Comparison of ENCODE assay signal across 20 cellular contexts in genomic region chr6:6599468-6599873, GRCh38. TPM values are rescaled to one million over a fixed set of nuclear protein-coding genes. Genes with fewer than 3 reads are reported as not detected.
A peak's percentile ranks its signal among the peaks of the same experiment; 100 is the strongest.
DNase-seq lines count a peak whose midpoint lies in the region; ATAC-seq and TF ChIP-seq lines count a peak whose summit lies in the region.
"Had no signal": no experiment of that assay in that cellular context is flagged by ENCODE, and none has a peak within 500 bp of the region (broad histone marks: within the 10 kb centered on the region; RNA-seq: fewer than 3 reads in every experiment).

No MANE protein-coding gene starts in this region.

- no peak for TF ChIP-seq POLR2A in gastroesophageal sphincter (IDR thresholded peaks at IDR 0.05)
- no peak for TF ChIP-seq POLR2A in transverse colon (IDR thresholded peaks at IDR 0.05)

- POLR2A ChIA-PET in activated CD4-positive, alpha-beta T cell treated with anti-CD3 and anti-CD28 coated beads, Interleukin-2, amount 10 ng/mL, durations not matched to agents 7 days and 5 days (lab: Charles Lee), result no interaction called here
- POLR2A ChIA-PET in HEK293T (lab: Yijun Ruan, JAX), result no interaction called here

- no peak overlapping the region for H3K4me3 Mint-ChIP-seq in activated CD4-positive, alpha-beta T cell treated with anti-CD3 and anti-CD28 coated beads, Interleukin-2, amount 10 ng/mL, durations not matched to agents 7 days and 5 days
- H3K4me3 Mint-ChIP-seq in activated CD4-positive, alpha-beta T cell treated with anti-CD3 and anti-CD28 coated beads, Interleukin-2, amount 10 ng/mL, durations not matched to agents 24 days and 14 days, result no peak overlapping the region
- H3K4me3 Mint-ChIP-seq: CD4-positive, alpha-beta memory T cell; type B pancreatic cell; WTC11 had no signal

- no peak overlapping the region for H3K27ac ChIP-seq in gastroesophageal sphincter
- no peak overlapping the region for H3K27ac ChIP-seq in transverse colon
- H3K27ac ChIP-seq: epithelial cell of prostate had no signal

- in situ Hi-C loops in transverse colon (cut with MboI; ENCODE audit: low pct_ligation_motif_present in 1 of 4, low pct_unique_long_range_greater_than_20kb in 1 of 4, low sequenced_read_pairs in 3 of 4), result no loop called here

- DNase-seq in activated CD4-positive, alpha-beta T cell treated with anti-CD3 and anti-CD28 coated beads, Interleukin-2, amount 10 ng/mL, durations not matched to agents 7 days and 5 days, result no peak
- DNase-seq in activated CD4-positive, alpha-beta T cell treated with anti-CD3 and anti-CD28 coated beads, Interleukin-2, amount 10 ng/mL, durations not matched to agents 24 days and 14 days, result no peak
- peak; percentile 28 for DNase-seq in mucosa of gallbladder (ENCODE audit: low spot score)
- DNase-seq in transverse colon, result peak; percentile 13
- no peak for DNase-seq in HEK293T (ENCODE audit: extremely low spot score)
- DNase-seq: amniotic stem cell; CD4-positive, alpha-beta memory T cell; DND-41; MG63; NCI-H187; SW 1271 had no signal

- H3K27me3 ChIP-seq in gastroesophageal sphincter, result peaks cover 7% of the 10 kb centered on the region
- H3K27me3 ChIP-seq in transverse colon, result peaks cover 5% of the 10 kb centered on the region
- H3K27me3 ChIP-seq: MG63 had no signal

- CTCF ChIA-PET in activated CD4-positive, alpha-beta T cell treated with anti-CD3 and anti-CD28 coated beads, Interleukin-2, amount 10 ng/mL, durations not matched to agents 7 days and 5 days (lab: Charles Lee), result interaction anchor here (1.1 kb wide), 1 partner anchor 15 kb away, joined by 3 read pairs; no protein-coding TSS in a partner anchor
- CTCF ChIA-PET in HEK293T (lab: Yijun Ruan, JAX), result no interaction called here

- no peak overlapping the region for H3K4me3 ChIP-seq in gastroesophageal sphincter
- no peak overlapping the region for H3K4me3 ChIP-seq in transverse colon
- H3K4me3 ChIP-seq: MG63, skin epidermis had no signal

- no peak for TF ChIP-seq EP300 in gastroesophageal sphincter (IDR thresholded peaks at IDR 0.05)
- no peak for TF ChIP-seq EP300 in transverse colon (IDR thresholded peaks at IDR 0.05; ENCODE audit: low read depth)

- H3K9me3 Mint-ChIP-seq in activated CD4-positive, alpha-beta T cell treated with anti-CD3 and anti-CD28 coated beads, Interleukin-2, amount 10 ng/mL, durations not matched to agents 7 days and 5 days, result peaks cover 31% of the 10 kb centered on the region
- peaks cover 17% of the 10 kb centered on the region for H3K9me3 Mint-ChIP-seq in activated CD4-positive, alpha-beta T cell treated with anti-CD3 and anti-CD28 coated beads, Interleukin-2, amount 10 ng/mL, durations not matched to agents 24 days and 14 days

- intact Hi-C loops in activated CD4-positive, alpha-beta T cell treated with anti-CD3 and anti-CD28 coated beads, Interleukin-2, amount 10 ng/mL, durations not matched to agents 24 days and 14 days (cut with micrococcal nuclease), result no loop called here
- intact Hi-C loops in transverse colon (cut with DNase I; ENCODE audit: low total_unique reads), result no loop called here

- H3K36me3 Mint-ChIP-seq in activated CD4-positive, alpha-beta T cell treated with anti-CD3 and anti-CD28 coated beads, Interleukin-2, amount 10 ng/mL, durations not matched to agents 7 days and 5 days (ENCODE audit: low read depth), result peaks cover 51% of the 10 kb centered on the region
- peaks cover 38% of the 10 kb centered on the region for H3K36me3 Mint-ChIP-seq in activated CD4-positive, alpha-beta T cell treated with anti-CD3 and anti-CD28 coated beads, Interleukin-2, amount 10 ng/mL, durations not matched to agents 24 days and 14 days (ENCODE audit: low read depth)
- H3K36me3 Mint-ChIP-seq: CD4-positive, alpha-beta memory T cell; type B pancreatic cell; WTC11 had no signal

- ATAC-seq in gastroesophageal sphincter (peak; percentile 82), HG03354 (IDR thresholded peaks at IDR 0.05; ENCODE audit: poor library complexity, severe bottlenecking, unreplicated experiment) (no peak), GM19351 (IDR thresholded peaks at IDR 0.05; ENCODE audit: unreplicated experiment) (no peak)
- ATAC-seq: WTC11 had no signal

- peak overlapping the region; percentile 33 for H3K27ac Mint-ChIP-seq in activated CD4-positive, alpha-beta T cell treated with anti-CD3 and anti-CD28 coated beads, Interleukin-2, amount 10 ng/mL, durations not matched to agents 7 days and 5 days
- H3K27ac Mint-ChIP-seq in activated CD4-positive, alpha-beta T cell treated with anti-CD3 and anti-CD28 coated beads, Interleukin-2, amount 10 ng/mL, durations not matched to agents 24 days and 14 days, result no peak overlapping the region
- H3K27ac Mint-ChIP-seq: activated T-helper 2 cell treated with anti-CD3 and anti-CD28 coated beads, Interferon-gamma antibody, Interleukin-2, Interleukin-4, amounts not matched to agents 10 μg/mL and 5 μg/mL and 100 μg/mL, durations not matched to agents 14 hours and 24 hours and 36 hours; type B pancreatic cell; WTC11 had no signal

- H3K4me1 ChIP-seq in gastroesophageal sphincter (no peaks in the 10 kb centered on the region), transverse colon (peaks cover 0 to 9% (median 0%) of the 10 kb centered on the region in 4 donors)

- peaks cover 65% of the 10 kb centered on the region for H3K4me1 Mint-ChIP-seq in activated CD4-positive, alpha-beta T cell treated with anti-CD3 and anti-CD28 coated beads, Interleukin-2, amount 10 ng/mL, durations not matched to agents 7 days and 5 days
- peaks cover 33% of the 10 kb centered on the region for H3K4me1 Mint-ChIP-seq in activated CD4-positive, alpha-beta T cell treated with anti-CD3 and anti-CD28 coated beads, Interleukin-2, amount 10 ng/mL, durations not matched to agents 24 days and 14 days

- 17% methylated on average over 1 of the region's 4 CpGs; no CpG with 5 or more reads in 1 of the 2 donors for WGBS in gastroesophageal sphincter (ENCODE audit: low coverage in 1 of 2), 2 donors
- WGBS in transverse colon (ENCODE audit: low coverage in 1 of 2), 2 donors, result 53% methylated on average over 2 of the region's 4 CpGs; no CpG with 5 or more reads in 1 of the 2 donors

- no peaks in the 10 kb centered on the region for H3K36me3 ChIP-seq in gastroesophageal sphincter
- H3K36me3 ChIP-seq in transverse colon, result no peaks in the 10 kb centered on the region
- H3K36me3 ChIP-seq: MG63 had no signal

- H3K9me3 ChIP-seq in gastroesophageal sphincter (peaks cover 0 to 11% (median 0%) of the 10 kb centered on the region in 3 donors), transverse colon (no peaks in the 10 kb centered on the region)
- H3K9me3 ChIP-seq: MG63 had no signal

- no peak for TF ChIP-seq CTCF in gastroesophageal sphincter (IDR thresholded peaks at IDR 0.05)
- no peak for TF ChIP-seq CTCF in transverse colon (IDR thresholded peaks at IDR 0.05)

- no peaks in the 10 kb centered on the region for H3K27me3 Mint-ChIP-seq in activated CD4-positive, alpha-beta T cell treated with anti-CD3 and anti-CD28 coated beads, Interleukin-2, amount 10 ng/mL, durations not matched to agents 7 days and 5 days
- no peaks in the 10 kb centered on the region for H3K27me3 Mint-ChIP-seq in activated CD4-positive, alpha-beta T cell treated with anti-CD3 and anti-CD28 coated beads, Interleukin-2, amount 10 ng/mL, durations not matched to agents 24 days and 14 days
- H3K27me3 Mint-ChIP-seq: type B pancreatic cell had no signal

TF ChIP-seq in HEK293T, 16 proteins besides CTCF, POLR2A, EP300 and RAD21:
- TF ChIP-seq BHLHE40 (IDR thresholded peaks at IDR 0.05; ENCODE audit: borderline replicate concordance) (no peak), TARDBP (IDR thresholded peaks at IDR 0.05) (no peak), L3MBTL2 (conservative IDR thresholded peaks at IDR 0.05) (no peak)
- TF ChIP-seq, protein P1, sequence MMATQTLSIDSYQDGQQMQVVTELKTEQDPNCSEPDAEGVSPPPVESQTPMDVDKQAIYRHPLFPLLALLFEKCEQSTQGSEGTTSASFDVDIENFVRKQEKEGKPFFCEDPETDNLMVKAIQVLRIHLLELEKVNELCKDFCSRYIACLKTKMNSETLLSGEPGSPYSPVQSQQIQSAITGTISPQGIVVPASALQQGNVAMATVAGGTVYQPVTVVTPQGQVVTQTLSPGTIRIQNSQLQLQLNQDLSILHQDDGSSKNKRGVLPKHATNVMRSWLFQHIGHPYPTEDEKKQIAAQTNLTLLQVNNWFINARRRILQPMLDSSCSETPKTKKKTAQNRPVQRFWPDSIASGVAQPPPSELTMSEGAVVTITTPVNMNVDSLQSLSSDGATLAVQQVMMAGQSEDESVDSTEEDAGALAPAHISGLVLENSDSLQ (IDR thresholded peaks at IDR 0.05), result no peak

RNA-seq across cellular contexts. Expression of gene LY86, which starts 11.0 kb away (rescaled TPM):
- 10 to 100 TPM in 1 of 2 experiments, 1 to 10 TPM in 1; 9.5 to 12.2 TPM for total RNA-seq in activated CD4-positive, alpha-beta T cell treated with anti-CD3 and anti-CD28 coated beads, Interleukin-2, amount 10 ng/mL, durations not matched to agents 7 days and 5 days
- total RNA-seq in activated CD4-positive, alpha-beta T cell treated with anti-CD3 and anti-CD28 coated beads, Interleukin-2, amount 10 ng/mL, durations not matched to agents 24 days and 14 days, result 1.2 TPM in 2 replicates
- total RNA-seq in gastroesophageal sphincter (1 to 10 TPM in 3 of 4 donors, not detected in 1; 2.2 to 3.9 (median 3.9) TPM), mucosa of gallbladder (7.0 TPM), transverse colon (10 to 100 TPM in 1 of 4 donors, not detected in 3; 10.0 TPM)
- total RNA-seq: RPMI7951, WTC11 had no signal

Comparison
In these comparisons a context has a peak if more than half of its experiments do, and no peak if none do; other contexts are left out.
1. DNase-seq: peak in mucosa of gallbladder (single experiment) and transverse colon (single experiment); none in activated CD4-positive, alpha-beta T cell treated with anti-CD3 and anti-CD28 coated beads, Interleukin-2, amount 10 ng/mL, durations not matched to agents 7 days and 5 days (single experiment), activated CD4-positive, alpha-beta T cell treated with anti-CD3 and anti-CD28 coated beads, Interleukin-2, amount 10 ng/mL, durations not matched to agents 24 days and 14 days (single experiment) and HEK293T (single experiment).